7 cellular contexts compared by ENCODE assay signal in the genomic region with DNA sequence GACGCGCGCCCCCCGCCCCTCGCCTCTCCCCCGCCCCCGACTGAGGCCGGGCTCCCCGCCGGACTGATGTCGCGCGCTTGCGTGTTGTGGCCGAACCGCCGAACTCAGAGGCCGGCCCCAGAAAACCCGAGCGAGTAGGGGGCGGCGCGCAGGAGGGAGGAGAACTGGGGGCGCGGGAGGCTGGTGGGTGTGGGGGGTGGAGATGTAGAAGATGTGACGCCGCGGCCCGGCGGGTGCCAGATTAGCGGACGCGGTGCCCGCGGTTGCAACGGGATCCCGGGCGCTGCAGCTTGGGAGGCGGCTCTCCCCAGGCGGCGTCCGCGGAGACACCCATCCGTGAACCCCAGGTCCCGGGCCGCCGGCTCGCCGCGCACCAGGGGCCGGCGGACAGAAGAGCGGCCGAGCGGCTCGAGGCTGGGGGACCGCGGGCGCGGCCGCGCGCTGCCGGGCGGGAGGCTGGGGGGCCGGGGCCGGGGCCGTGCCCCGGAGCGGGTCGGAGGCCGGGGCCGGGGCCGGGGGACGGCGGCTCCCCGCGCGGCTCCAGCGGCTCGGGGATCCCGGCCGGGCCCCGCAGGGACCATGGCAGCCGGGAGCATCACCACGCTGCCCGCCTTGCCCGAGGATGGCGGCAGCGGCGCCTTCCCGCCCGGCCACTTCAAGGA. TPM values are rescaled to one million over a fixed set of nuclear protein-coding genes. Genes with fewer than 3 reads are reported as not detected.
DNase-seq lines count a peak whose midpoint lies in the region; ATAC-seq, FAIRE-seq and TF ChIP-seq lines count a peak whose summit lies in the region.

A gene (plus strand): TSS at position 236 of the 662 bp plus-strand sequence. CDS start 344 bp downstream, at position 580.

- no peaks in the 10 kb centered on the region for H3K9me3 Mint-ChIP-seq in activated naive CD4-positive, alpha-beta T cell treated with anti-CD3 and anti-CD28 coated beads, Interleukin-2, amount 50 U/mL, for 24 hours
- H3K9me3 Mint-ChIP-seq in neural crest cell, result no peaks in the 10 kb centered on the region

- peak; percentile 22 for ATAC-seq in GM21825 (IDR thresholded peaks at IDR 0.05; ENCODE audit: unreplicated experiment)
- ATAC-seq in gastroesophageal sphincter, result peak; percentile 76

- H3K27me3 Mint-ChIP-seq in activated naive CD4-positive, alpha-beta T cell treated with anti-CD3 and anti-CD28 coated beads, Interleukin-2, amount 50 U/mL, for 24 hours, result peaks cover 53% of the 10 kb centered on the region
- H3K27me3 Mint-ChIP-seq in neural crest cell (ENCODE audit: low read depth), result peaks cover 9% of the 10 kb centered on the region

- no peak for TF ChIP-seq EP300 in gastroesophageal sphincter (IDR thresholded peaks at IDR 0.05)

- TF ChIP-seq POLR2A in GM12892 (IDR thresholded peaks at IDR 0.05; ENCODE audit: low read depth, low read length) (no peak), gastroesophageal sphincter (IDR thresholded peaks at IDR 0.05) (peak; percentile 66 to 76)

- peak; percentile 70 for FAIRE-seq in GM12892 (lab: Jason Lieb, UNC)

- peak; percentile 40 for DNase-seq in GM12892 (ENCODE audit: insufficient read length)
- peak; percentile 27 for DNase-seq in LoVo (ENCODE audit: low spot score)
- peak; percentile 59 for DNase-seq in neural crest cell (ENCODE audit: low read depth, low spot score)
- DNase-seq in NOMO-1 (lab: John Stamatoyannopoulos, UW; ENCODE audit: unreplicated experiment in 2 of 2), result no peak

- H3K4me1 ChIP-seq in gastroesophageal sphincter, result peaks cover 8 to 54% (median 10%) of the 10 kb centered on the region in 3 donors

- H3K4me1 Mint-ChIP-seq in activated naive CD4-positive, alpha-beta T cell treated with anti-CD3 and anti-CD28 coated beads, Interleukin-2, amount 50 U/mL, for 24 hours, result peaks cover 15% of the 10 kb centered on the region
- H3K4me1 Mint-ChIP-seq in neural crest cell, result peaks cover 24% of the 10 kb centered on the region

- peak within 1 kb of the TSS; percentile 80 for H3K4me3 Mint-ChIP-seq in activated naive CD4-positive, alpha-beta T cell treated with anti-CD3 and anti-CD28 coated beads, Interleukin-2, amount 50 U/mL, for 24 hours
- peak within 1 kb of the TSS; percentile 89 for H3K4me3 Mint-ChIP-seq in neural crest cell

- H3K9me3 ChIP-seq in gastroesophageal sphincter, result no peaks in the 10 kb centered on the region

- H3K36me3 Mint-ChIP-seq in activated naive CD4-positive, alpha-beta T cell treated with anti-CD3 and anti-CD28 coated beads, Interleukin-2, amount 50 U/mL, for 24 hours, result peaks cover 4% of the 10 kb centered on the region
- H3K36me3 Mint-ChIP-seq in neural crest cell (ENCODE audit: low read depth), result no peaks in the 10 kb centered on the region

- peak within 1 kb of the TSS; percentile 41 for H3K27ac Mint-ChIP-seq in activated naive CD4-positive, alpha-beta T cell treated with anti-CD3 and anti-CD28 coated beads, Interleukin-2, amount 50 U/mL, for 24 hours
- peak within 1 kb of the TSS; percentile 79 for H3K27ac Mint-ChIP-seq in neural crest cell (ENCODE audit: unreplicated experiment)

- H3K36me3 ChIP-seq in gastroesophageal sphincter, result no peaks in the 10 kb centered on the region

- peak within 1 kb of the TSS; percentile 89 to 97 (median 94) for H3K27ac ChIP-seq in gastroesophageal sphincter

- no CpG with 5 or more reads among the region's 93 CpGs for WGBS in gastroesophageal sphincter (ENCODE audit: low coverage in 1 of 2), 2 donors

- H3K4me3 ChIP-seq in gastroesophageal sphincter, result peak within 1 kb of the TSS; percentile 86 to 92

- TF ChIP-seq CTCF in gastroesophageal sphincter (IDR thresholded peaks at IDR 0.05), result no peak
- TF ChIP-seq CTCF in neural crest cell (conservative IDR thresholded peaks at IDR 0.05), result no peak

- H3K27me3 ChIP-seq in gastroesophageal sphincter, result no peaks in the 10 kb centered on the region

RNA-seq across cellular contexts. Expression of the gene that starts here (rescaled TPM):
- 1.1 TPM for polyA plus RNA-seq in GM12892 (2012; ENCODE audit: missing spikeins)
- total RNA-seq in gastroesophageal sphincter (10 to 100 TPM; 32.5 to 54.7 (median 41.8) TPM), neural crest cell (14.6 and 14.8 TPM in 2 replicates)

Comparison
In these comparisons a context has a peak if more than half of its experiments do, and no peak if none do; other contexts are left out.
1. DNase-seq: peak in GM12892 (single experiment), LoVo (single experiment) and neural crest cell (single experiment); none in NOMO-1 (0 of 2).